In genomic region chr10:103676058-103676785, GRCh38 we compare ENCODE assay signal across 10 cellular contexts.
DNase-seq lines count a peak whose midpoint lies in the region; TF ChIP-seq lines count a peak whose summit lies in the region.
"Had no signal": no experiment of that assay in that cellular context is flagged by ENCODE, and none has a peak within 500 bp of the region (broad histone marks: within the 10 kb centered on the region; RNA-seq: fewer than 3 reads in every experiment).

No MANE protein-coding gene starts in this region.

- peak overlapping the region; percentile 98 for H3K27ac Mint-ChIP-seq in mesothelial cell of epicardium
- H3K27ac Mint-ChIP-seq: activated CD4-positive, alpha-beta T cell treated with anti-CD3 and anti-CD28 coated beads for 36 hours had no signal

- peak; percentile 86 for DNase-seq in coronary artery (ENCODE audit: low spot score)
- no peak for DNase-seq in mesothelial cell of epicardium (ENCODE audit: low spot score in 2 of 2, unreplicated experiment in 2 of 2)
- no peak for DNase-seq in transverse colon
- no peak for DNase-seq in T-helper 1 cell
- DNase-seq in GM10266 (ENCODE audit: extremely low spot score) = no peak
- no peak for DNase-seq in T1000 (lab: John Stamatoyannopoulos, UW)
- no peak for DNase-seq in WERI-Rb-1
- DNase-seq: activated CD4-positive, alpha-beta T cell treated with anti-CD3 and anti-CD28 coated beads for 36 hours; NCI-H510A treated with DMSO at 0.1 percent for 48 hours had no signal

- H3K36me3 ChIP-seq in HUES6 (ENCODE audit: control insufficient read depth, insufficient read depth, low read length) (no peaks in the 10 kb centered on the region), transverse colon (no peaks in the 10 kb centered on the region), WERI-Rb-1 (no peaks in the 10 kb centered on the region)

- no peaks in the 10 kb centered on the region for H3K27me3 Mint-ChIP-seq in mesothelial cell of epicardium (ENCODE audit: low read depth)
- H3K27me3 Mint-ChIP-seq: activated CD4-positive, alpha-beta T cell treated with anti-CD3 and anti-CD28 coated beads for 36 hours had no signal

- TF ChIP-seq CTCF in coronary artery (IDR thresholded peaks at IDR 0.05) = no peak
- TF ChIP-seq CTCF in mesothelial cell of epicardium (IDR thresholded peaks at IDR 0.05; ENCODE audit: unreplicated experiment) = no peak
- no peak for TF ChIP-seq CTCF in transverse colon (IDR thresholded peaks at IDR 0.05)
- TF ChIP-seq CTCF in GM10266 (IDR thresholded peaks at IDR 0.05; ENCODE audit: control insufficient read depth, insufficient read depth, low read depth, missing control alignments) = no peak
- no peak for TF ChIP-seq CTCF in WERI-Rb-1 (IDR thresholded peaks at IDR 0.05; ENCODE audit: low read depth, low read length)

- peak overlapping the region; percentile 64 for H3K4me3 Mint-ChIP-seq in mesothelial cell of epicardium
- H3K4me3 Mint-ChIP-seq: activated CD4-positive, alpha-beta T cell treated with anti-CD3 and anti-CD28 coated beads for 36 hours had no signal

- peaks cover 24% of the 10 kb centered on the region for H3K4me1 ChIP-seq in HUES6 (ENCODE audit: control insufficient read depth, insufficient read depth, low read length)
- H3K4me1 ChIP-seq in transverse colon = peaks cover 11 to 30% (median 15%) of the 10 kb centered on the region in 4 donors

- TF ChIP-seq EP300 in transverse colon (IDR thresholded peaks at IDR 0.05; ENCODE audit: low read depth) = no peak

- H3K4me1 Mint-ChIP-seq in mesothelial cell of epicardium = peaks cover 34% of the 10 kb centered on the region

- H3K9ac ChIP-seq in HUES6 (ENCODE audit: low read length) = peak overlapping the region; percentile 27

- WGBS in transverse colon (ENCODE audit: low coverage in 1 of 2), 2 donors = 80 to 84% methylated on average over 1 to 7 of the region's 7 CpGs

- no peaks in the 10 kb centered on the region for H3K36me3 Mint-ChIP-seq in mesothelial cell of epicardium

- intact Hi-C loops in transverse colon (cut with DNase I; ENCODE audit: low total_unique reads) = no loop called here

- H3K27ac ChIP-seq in HUES6 (ENCODE audit: low read depth, low read length) (peak overlapping the region; percentile 12; the same call in 1 of the 2 replicates), coronary artery (peak overlapping the region; percentile 64 to 79), transverse colon (peak overlapping the region; percentile 82 to 91 (median 83)), WERI-Rb-1 (no peak overlapping the region)

- H3K4me3 ChIP-seq in HUES6 (ENCODE audit: low read depth, low read length) (no peak overlapping the region), coronary artery (no peak overlapping the region), transverse colon (no peak overlapping the region), WERI-Rb-1 (ENCODE audit: low read depth, low read length) (no peak overlapping the region)

- H3K27me3 ChIP-seq in HUES6 (ENCODE audit: control insufficient read depth, insufficient read depth, low read length) (no peaks in the 10 kb centered on the region), transverse colon (no peaks in the 10 kb centered on the region), WERI-Rb-1 (ENCODE audit: insufficient read depth, low read depth, severe bottlenecking) (no peaks in the 10 kb centered on the region)

- in situ Hi-C loops in transverse colon (cut with MboI; ENCODE audit: low pct_ligation_motif_present in 1 of 4, low pct_unique_long_range_greater_than_20kb in 1 of 4, low sequenced_read_pairs in 3 of 4) = loop anchor here in 1 of 4 donors (25.0 kb wide), 1 partner anchor 264 kb away; no protein-coding TSS in a partner anchor

- TF ChIP-seq POLR2A in transverse colon (IDR thresholded peaks at IDR 0.05) = no peak

- H3K9me3 Mint-ChIP-seq in mesothelial cell of epicardium = no peaks in the 10 kb centered on the region

- H3K9me3 ChIP-seq in HUES6 (ENCODE audit: control insufficient read depth, insufficient read depth, low read depth, low read length) (no peaks in the 10 kb centered on the region), transverse colon (no peaks in the 10 kb centered on the region), WERI-Rb-1 (ENCODE audit: severe bottlenecking) (no peaks in the 10 kb centered on the region)
